11 cellular contexts compared by ENCODE assay signal in genomic region chr11:104700609-104701008, GRCh38.
DNase-seq lines count a peak whose midpoint lies in the region; ATAC-seq and TF ChIP-seq lines count a peak whose summit lies in the region.
"Had no signal": no experiment of that assay in that cellular context is flagged by ENCODE, and none has a peak within 500 bp of the region (broad histone marks: within the 10 kb centered on the region; RNA-seq: fewer than 3 reads in every experiment).

No MANE protein-coding gene starts in this region.

- H3K4me3 ChIP-seq in ovary = no peak overlapping the region
- H3K4me3 ChIP-seq: transverse colon had no signal

- H3K4me1 ChIP-seq in ovary (ENCODE audit: insufficient read depth) = no peaks in the 10 kb centered on the region

- H3K9me3 Mint-ChIP-seq in activated T-cell treated with anti-CD3 and anti-CD28 coated beads, Interleukin-2, amount 50 U/mL, for 72 hours = peaks cover 0 to 1% of the 10 kb centered on the region in 2 donors
- H3K9me3 Mint-ChIP-seq in stimulated activated effector memory CD8-positive, alpha-beta T cell treated with anti-CD3 and anti-CD28 coated beads, Interleukin-12 subunit alpha, Interleukin-12 subunit beta, amount 100 ng/mL, for 72 hours = no peaks in the 10 kb centered on the region
- H3K9me3 Mint-ChIP-seq: IgD-negative memory B cell had no signal

- intact Hi-C loops in ovary (cut with DNase I) = loop anchor here in 1 of 4 donors (10.0 kb wide), 1 partner anchor 76 kb away; no protein-coding TSS in a partner anchor

- peak; percentile 71 for ATAC-seq in activated T-cell treated with anti-CD3 and anti-CD28 coated beads, Interleukin-2, amount 50 U/mL, for 72 hours (replicated peaks in 1 of 2)
- ATAC-seq in T-helper 17 cell (peak; percentile 69), GM21526 (IDR thresholded peaks at IDR 0.05; ENCODE audit: low FRiP score, unreplicated experiment) (no peak)
- ATAC-seq in stimulated activated effector memory CD8-positive, alpha-beta T cell treated with anti-CD3 and anti-CD28 coated beads, Interleukin-12 subunit alpha, Interleukin-12 subunit beta, amount 100 ng/mL, for 72 hours = peak; percentile 84

- H3K27me3 ChIP-seq in ovary = no peaks in the 10 kb centered on the region
- H3K27me3 ChIP-seq: transverse colon had no signal

- H3K36me3 ChIP-seq in ovary = no peaks in the 10 kb centered on the region
- H3K36me3 ChIP-seq: transverse colon had no signal

- peaks cover 2% of the 10 kb centered on the region in 2 donors for H3K36me3 Mint-ChIP-seq in activated T-cell treated with anti-CD3 and anti-CD28 coated beads, Interleukin-2, amount 50 U/mL, for 72 hours (ENCODE audit: insufficient read depth in 2 of 2)
- H3K36me3 Mint-ChIP-seq in T-helper 17 cell (ENCODE audit: low read depth) = no peaks in the 10 kb centered on the region
- peaks cover 5% of the 10 kb centered on the region for H3K36me3 Mint-ChIP-seq in stimulated activated effector memory CD8-positive, alpha-beta T cell treated with anti-CD3 and anti-CD28 coated beads, Interleukin-12 subunit alpha, Interleukin-12 subunit beta, amount 100 ng/mL, for 72 hours
- H3K36me3 Mint-ChIP-seq: IgD-negative memory B cell had no signal

- TF ChIP-seq CTCF in ovary (IDR thresholded peaks at IDR 0.05) = no peak

- peak overlapping the region in 1 of 2 donors; percentile 58 for H3K4me3 Mint-ChIP-seq in activated T-cell treated with anti-CD3 and anti-CD28 coated beads, Interleukin-2, amount 50 U/mL, for 72 hours
- H3K4me3 Mint-ChIP-seq in T-helper 17 cell = no peak overlapping the region
- H3K4me3 Mint-ChIP-seq in stimulated activated effector memory CD8-positive, alpha-beta T cell treated with anti-CD3 and anti-CD28 coated beads, Interleukin-12 subunit alpha, Interleukin-12 subunit beta, amount 100 ng/mL, for 72 hours = no peak overlapping the region
- H3K4me3 Mint-ChIP-seq: IgD-negative memory B cell had no signal

- H3K9me3 ChIP-seq in T-helper 17 cell (ENCODE audit: control insufficient read depth, low read length, poor library complexity, severe bottlenecking) (no peaks in the 10 kb centered on the region), ovary (no peaks in the 10 kb centered on the region)
- H3K9me3 ChIP-seq: transverse colon had no signal

- no peak overlapping the region for H3K27ac ChIP-seq in ovary
- H3K27ac ChIP-seq: transverse colon had no signal

- no peak for TF ChIP-seq EP300 in ovary (IDR thresholded peaks at IDR 0.05)

- DNase-seq in activated T-cell treated with anti-CD3 and anti-CD28 coated beads, Interleukin-2, amount 50 U/mL, for 72 hours = no peak
- DNase-seq in activated T-cell treated with anti-CD3 and anti-CD28 coated beads for 4 hours (no peak), T-helper 17 cell (no peak), fibroblast of peridontal ligament (ENCODE audit: extremely low read depth) (peak; percentile 81), NCI-H1694 treated with DMSO at 0.1 percent for 48 hours (lab: John Stamatoyannopoulos, UW) (no peak), ovary (no peak)
- no peak for DNase-seq in stimulated activated effector memory CD8-positive, alpha-beta T cell treated with anti-CD3 and anti-CD28 coated beads, Interleukin-12 subunit alpha, Interleukin-12 subunit beta, amount 100 ng/mL, for 72 hours (ENCODE audit: low spot score in 2 of 2)
- DNase-seq: NCI-H526 treated with DMSO at 0.1 percent for 48 hours, transverse colon had no signal

- peaks cover 27% of the 10 kb centered on the region for H3K4me1 Mint-ChIP-seq in activated T-cell treated with anti-CD3 and anti-CD28 coated beads, Interleukin-2, amount 50 U/mL, for 72 hours (ENCODE audit: low read depth)
- peaks cover 30% of the 10 kb centered on the region for H3K4me1 Mint-ChIP-seq in T-helper 17 cell
- peaks cover 26% of the 10 kb centered on the region for H3K4me1 Mint-ChIP-seq in stimulated activated effector memory CD8-positive, alpha-beta T cell treated with anti-CD3 and anti-CD28 coated beads, Interleukin-12 subunit alpha, Interleukin-12 subunit beta, amount 100 ng/mL, for 72 hours

- TF ChIP-seq POLR2A in ovary (IDR thresholded peaks at IDR 0.05) = no peak

- no peak overlapping the region for H3K27ac Mint-ChIP-seq in activated T-cell treated with anti-CD3 and anti-CD28 coated beads, Interleukin-2, amount 50 U/mL, for 72 hours
- H3K27ac Mint-ChIP-seq in T-helper 17 cell = peak overlapping the region; percentile 82
- no peak overlapping the region for H3K27ac Mint-ChIP-seq in stimulated activated effector memory CD8-positive, alpha-beta T cell treated with anti-CD3 and anti-CD28 coated beads, Interleukin-12 subunit alpha, Interleukin-12 subunit beta, amount 100 ng/mL, for 72 hours
- H3K27ac Mint-ChIP-seq: IgD-negative memory B cell had no signal

- H3K27me3 Mint-ChIP-seq in activated T-cell treated with anti-CD3 and anti-CD28 coated beads, Interleukin-2, amount 50 U/mL, for 72 hours (ENCODE audit: low read depth) = no peaks in the 10 kb centered on the region
- H3K27me3 Mint-ChIP-seq in T-helper 17 cell = no peaks in the 10 kb centered on the region
- H3K27me3 Mint-ChIP-seq: IgD-negative memory B cell had no signal
